In genomic region chr20:53057579-53057978, GRCh38 we compare ENCODE assay signal across 23 cellular contexts.
DNase-seq lines count a peak whose midpoint lies in the region; ATAC-seq, FAIRE-seq and TF ChIP-seq lines count a peak whose summit lies in the region.
"Had no signal": no experiment of that assay in that cellular context is flagged by ENCODE, and none has a peak within 500 bp of the region (broad histone marks: within the 10 kb centered on the region; RNA-seq: fewer than 3 reads in every experiment).

No MANE protein-coding gene starts in this region.

- H3K4me3 Mint-ChIP-seq in activated CD4-positive, alpha-beta memory T cell treated with anti-CD3 and anti-CD28 coated beads for 36 hours: no peak overlapping the region
- no peak overlapping the region for H3K4me3 Mint-ChIP-seq in activated CD4-positive, alpha-beta memory T cell treated with anti-CD3 and anti-CD28 coated beads, Interleukin-2, amount 10 ng/mL, durations not matched to agents 7 days and 5 days
- H3K4me3 Mint-ChIP-seq: B cell; CD4-positive, alpha-beta T cell; CD8-positive, alpha-beta T cell had no signal

- H2AFZ ChIP-seq in HepG2 (ENCODE audit: low read length): no peak overlapping the region
- H2AFZ ChIP-seq in mesenchymal stem cell (ENCODE audit: low read depth, low read length): peak overlapping the region; percentile 5

- H3K9ac ChIP-seq in HepG2 (ENCODE audit: insufficient read depth, low read depth, low read length): no peak overlapping the region
- H3K9ac ChIP-seq in mesenchymal stem cell (ENCODE audit: low read length): no peak overlapping the region
- H3K9ac ChIP-seq: BLaER1 treated with 17β-estradiol and CSF1 and Interleukin-3, amounts not matched to agents 10 nM and 100 nM had no signal

- FAIRE-seq in HepG2 (lab: Jason Lieb, UNC): no peak
- FAIRE-seq: A549, D721Med, G401.6, GM12891, GM19239 had no signal

- TF ChIP-seq CTCF in HepG2 (CRISPR knock-in tag; IDR thresholded peaks at IDR 0.05) (no peak), right lobe of liver (IDR thresholded peaks at IDR 0.05) (no peak), transverse colon (IDR thresholded peaks at IDR 0.05) (no peak)

- no peak overlapping the region for H2BK120ac ChIP-seq in mesenchymal stem cell (ENCODE audit: low read depth, low read length)

- H3K27me3 ChIP-seq in HepG2 (ENCODE audit: control insufficient read depth in 1 of 2, insufficient read depth in 2 of 2, low read length in 2 of 2): no peaks in the 10 kb centered on the region; a peak in 1 of 5 replicates
- H3K27me3 ChIP-seq in right lobe of liver: no peaks in the 10 kb centered on the region
- no peaks in the 10 kb centered on the region for H3K27me3 ChIP-seq in mesenchymal stem cell (ENCODE audit: control insufficient read depth in 1 of 2, insufficient read depth in 1 of 2, low read length in 2 of 2)
- H3K27me3 ChIP-seq in transverse colon: no peaks in the 10 kb centered on the region
- H3K27me3 ChIP-seq: BLaER1 treated with 17β-estradiol and CSF1 and Interleukin-3, amounts not matched to agents 10 nM and 100 nM had no signal

- H2BK12ac ChIP-seq in mesenchymal stem cell (ENCODE audit: low read length in 2 of 2): no peak overlapping the region

- DNase-seq in activated CD4-positive, alpha-beta memory T cell treated with anti-CD3 and anti-CD28 coated beads for 36 hours: no peak
- DNase-seq in activated CD4-positive, alpha-beta memory T cell treated with anti-CD3 and anti-CD28 coated beads, Interleukin-2, amount 10 ng/mL, durations not matched to agents 7 days and 5 days: no peak
- no peak for DNase-seq in HepG2 (ENCODE audit: low spot score)
- DNase-seq in right lobe of liver: no peak
- no peak for DNase-seq in mesenchymal stem cell
- no peak for DNase-seq in transverse colon
- no peak for DNase-seq in sciatic nerve (ENCODE audit: low spot score)
- DNase-seq: AML-193; Caco-2; Calu3; CD4-positive, alpha-beta T cell; CD8-positive, alpha-beta T cell; DMS79 treated with DMSO at 0.1 percent for 48 hours; GF-D8 had no signal

- H3K79me2 ChIP-seq in HepG2 (ENCODE audit: insufficient read depth, low read length): no peaks in the 10 kb centered on the region

- TF ChIP-seq POLR2A in HepG2 (IDR thresholded peaks at IDR 0.05; ENCODE audit: insufficient read depth in 1 of 2, low read depth in 2 of 2, low read length in 2 of 2) (no peak), right lobe of liver (IDR thresholded peaks at IDR 0.05) (no peak), transverse colon (IDR thresholded peaks at IDR 0.05) (no peak)

- WGBS in HepG2 (ENCODE audit: low lambda C conversion rate): 41% methylated on average over 4 of the region's 4 CpGs
- WGBS in right lobe of liver (ENCODE audit: insufficient coverage, low coverage, low lambda C conversion rate, missing lambda C conversion rate): 84% methylated on average over 4 of the region's 4 CpGs
- WGBS in mesenchymal stem cell: 89% methylated on average over 4 of the region's 4 CpGs
- 54 to 94% methylated on average over 2 to 4 of the region's 4 CpGs for WGBS in transverse colon (ENCODE audit: low coverage in 1 of 2), 2 donors

- H3K9me3 Mint-ChIP-seq in activated CD4-positive, alpha-beta memory T cell treated with anti-CD3 and anti-CD28 coated beads for 36 hours: no peaks in the 10 kb centered on the region
- H3K9me3 Mint-ChIP-seq in activated CD4-positive, alpha-beta memory T cell treated with anti-CD3 and anti-CD28 coated beads, Interleukin-2, amount 10 ng/mL, durations not matched to agents 7 days and 5 days: no peaks in the 10 kb centered on the region
- H3K9me3 Mint-ChIP-seq: CD8-positive, alpha-beta T cell had no signal

- H3K9me3 ChIP-seq in HepG2 (ENCODE audit: low read length) (no peaks in the 10 kb centered on the region), right lobe of liver (no peaks in the 10 kb centered on the region), mesenchymal stem cell (ENCODE audit: control insufficient read depth, low read length) (no peaks in the 10 kb centered on the region), transverse colon (no peaks in the 10 kb centered on the region)
- H3K9me3 ChIP-seq: A549, Caco-2 had no signal

- no peak overlapping the region for H3K4me3 ChIP-seq in HepG2 (replicated peaks in 1 of 3; ENCODE audit: insufficient read depth in 1 of 3, low read depth in 2 of 3, low read length in 3 of 3)
- H3K4me3 ChIP-seq in right lobe of liver: no peak overlapping the region
- no peak overlapping the region for H3K4me3 ChIP-seq in mesenchymal stem cell (ENCODE audit: insufficient read depth in 1 of 2, low read depth in 1 of 2, low read length in 2 of 2)
- no peak overlapping the region for H3K4me3 ChIP-seq in transverse colon
- H3K4me3 ChIP-seq: A549; BLaER1 treated with 17β-estradiol and CSF1 and Interleukin-3, amounts not matched to agents 10 nM and 100 nM had no signal

- TF ChIP-seq EP300 in HepG2 (IDR thresholded peaks at IDR 0.05; ENCODE audit: low read depth in 2 of 2, low read length in 2 of 2): no peak
- TF ChIP-seq EP300 in HepG2 (CRISPR knock-in tag; IDR thresholded peaks at IDR 0.05; ENCODE audit: borderline replicate concordance): no peak
- no peak for TF ChIP-seq EP300 in transverse colon (IDR thresholded peaks at IDR 0.05; ENCODE audit: low read depth)

- no peaks in the 10 kb centered on the region for H3K27me3 Mint-ChIP-seq in activated CD4-positive, alpha-beta memory T cell treated with anti-CD3 and anti-CD28 coated beads for 36 hours
- H3K27me3 Mint-ChIP-seq in activated CD4-positive, alpha-beta memory T cell treated with anti-CD3 and anti-CD28 coated beads, Interleukin-2, amount 10 ng/mL, durations not matched to agents 7 days and 5 days: no peaks in the 10 kb centered on the region
- H3K27me3 Mint-ChIP-seq: B cell; CD4-positive, alpha-beta T cell had no signal

- H3K23ac ChIP-seq in mesenchymal stem cell (ENCODE audit: low read length in 2 of 2): no peak overlapping the region

- BruUV-seq in HepG2 (replicated peaks; lab: Mats Ljungman, UMichigan): no TSS peak

- POLR2A ChIA-PET in activated CD4-positive, alpha-beta memory T cell treated with anti-CD3 and anti-CD28 coated beads for 36 hours (lab: Charles Lee): no interaction called here
- POLR2A ChIA-PET in activated CD4-positive, alpha-beta memory T cell treated with anti-CD3 and anti-CD28 coated beads, Interleukin-2, amount 10 ng/mL, durations not matched to agents 7 days and 5 days (lab: Charles Lee): no interaction called here
- POLR2A ChIA-PET in HepG2 (lab: Yijun Ruan, JAX): no interaction called here

- ATAC-seq in HepG2: peak; percentile 30; the same call in 1 of the 3 replicates
- ATAC-seq in right lobe of liver: no peak
- ATAC-seq in sciatic nerve: no peak
- ATAC-seq: A549; CD8-positive, alpha-beta T cell had no signal

- no peak overlapping the region for H3K18ac ChIP-seq in mesenchymal stem cell (ENCODE audit: low read depth in 1 of 2, low read length in 2 of 2)

- H3K4me1 Mint-ChIP-seq in activated CD4-positive, alpha-beta memory T cell treated with anti-CD3 and anti-CD28 coated beads for 36 hours (ENCODE audit: low read depth): peaks cover 55% of the 10 kb centered on the region
- peaks cover 17% of the 10 kb centered on the region for H3K4me1 Mint-ChIP-seq in activated CD4-positive, alpha-beta memory T cell treated with anti-CD3 and anti-CD28 coated beads, Interleukin-2, amount 10 ng/mL, durations not matched to agents 7 days and 5 days
- H3K4me1 Mint-ChIP-seq: B cell had no signal

- intact Hi-C loops in activated CD4-positive, alpha-beta memory T cell treated with anti-CD3 and anti-CD28 coated beads for 36 hours (cut with micrococcal nuclease): no loop called here
- intact Hi-C loops in HepG2 (cut with micrococcal nuclease; ENCODE audit: unreplicated experiment): no loop called here
- intact Hi-C loops in right lobe of liver (cut with DNase I): no loop called here
- intact Hi-C loops in transverse colon (cut with DNase I; ENCODE audit: low total_unique reads): no loop called here
- intact Hi-C loops in sciatic nerve (cut with DNase I): no loop called here

- no peak overlapping the region for H4K8ac ChIP-seq in mesenchymal stem cell (ENCODE audit: low read length)

- H3K27ac Mint-ChIP-seq in activated CD4-positive, alpha-beta memory T cell treated with anti-CD3 and anti-CD28 coated beads for 36 hours: peak overlapping the region; percentile 49
- no peak overlapping the region for H3K27ac Mint-ChIP-seq in activated CD4-positive, alpha-beta memory T cell treated with anti-CD3 and anti-CD28 coated beads, Interleukin-2, amount 10 ng/mL, durations not matched to agents 7 days and 5 days
- H3K27ac Mint-ChIP-seq: B cell; CD4-positive, alpha-beta T cell; CD8-positive, alpha-beta T cell had no signal

- H2BK5ac ChIP-seq in mesenchymal stem cell (ENCODE audit: low read depth, low read length, poor library complexity, severe bottlenecking): peak overlapping the region; percentile 50

- H3K4me2 ChIP-seq in HepG2 (ENCODE audit: low read depth, low read length) (no peak overlapping the region), mesenchymal stem cell (ENCODE audit: low read length, poor library complexity, severe bottlenecking) (no peak overlapping the region)
- H3K4me2 ChIP-seq: A549; BLaER1 treated with 17β-estradiol and CSF1 and Interleukin-3, amounts not matched to agents 10 nM and 100 nM had no signal

- H3K79me1 ChIP-seq in mesenchymal stem cell (replicated peaks; ENCODE audit: low read length, poor library complexity, severe bottlenecking): no peaks in the 10 kb centered on the region

- H3K27ac ChIP-seq in HepG2 (ENCODE audit: extremely low read length, insufficient read depth, low read length) (no peak overlapping the region), right lobe of liver (no peak overlapping the region), mesenchymal stem cell (ENCODE audit: low read length, poor library complexity, severe bottlenecking) (no peak overlapping the region), transverse colon (no peak overlapping the region)
- H3K27ac ChIP-seq: 22Rv1; A549; BLaER1 treated with 17β-estradiol and CSF1 and Interleukin-3, amounts not matched to agents 10 nM and 100 nM; C4-2B had no signal

- H3K4me1 ChIP-seq in HepG2 (ENCODE audit: insufficient read depth, low read length) (no peaks in the 10 kb centered on the region), right lobe of liver (no peaks in the 10 kb centered on the region), mesenchymal stem cell (ENCODE audit: control insufficient read depth, insufficient read depth, low read depth, low read length) (no peaks in the 10 kb centered on the region), transverse colon (no peaks in the 10 kb centered on the region)
- H3K4me1 ChIP-seq: A549; BLaER1 treated with 17β-estradiol and CSF1 and Interleukin-3, amounts not matched to agents 10 nM and 100 nM; Caco-2 had no signal

- no peak for TF ChIP-seq RAD21 in HepG2 (CRISPR knock-in tag; IDR thresholded peaks at IDR 0.05)

- no peak overlapping the region for H2AK5ac ChIP-seq in mesenchymal stem cell (ENCODE audit: low read length, severe bottlenecking)

- H4K91ac ChIP-seq in mesenchymal stem cell (ENCODE audit: low read length): no peak overlapping the region

- no peaks in the 10 kb centered on the region for H4K20me1 ChIP-seq in HepG2 (ENCODE audit: insufficient read depth, low read length)
- H4K20me1 ChIP-seq: BLaER1 treated with 17β-estradiol and CSF1 and Interleukin-3, amounts not matched to agents 10 nM and 100 nM had no signal

- CTCF ChIA-PET in activated CD4-positive, alpha-beta memory T cell treated with anti-CD3 and anti-CD28 coated beads for 36 hours (lab: Charles Lee): no interaction called here
- CTCF ChIA-PET in activated CD4-positive, alpha-beta memory T cell treated with anti-CD3 and anti-CD28 coated beads, Interleukin-2, amount 10 ng/mL, durations not matched to agents 7 days and 5 days (lab: Charles Lee): no interaction called here
- CTCF ChIA-PET in HepG2 (lab: Yijun Ruan, JAX; ENCODE audit: low intra/inter-chr PET ratio, low total read pairs): no interaction called here

- no peak overlapping the region for H3K4ac ChIP-seq in mesenchymal stem cell (ENCODE audit: low read depth in 1 of 2, low read length in 2 of 2)

- peaks cover 26% of the 10 kb centered on the region for H3K36me3 Mint-ChIP-seq in activated CD4-positive, alpha-beta memory T cell treated with anti-CD3 and anti-CD28 coated beads for 36 hours
- H3K36me3 Mint-ChIP-seq in activated CD4-positive, alpha-beta memory T cell treated with anti-CD3 and anti-CD28 coated beads, Interleukin-2, amount 10 ng/mL, durations not matched to agents 7 days and 5 days (ENCODE audit: low read depth): peaks cover 4% of the 10 kb centered on the region
- H3K36me3 Mint-ChIP-seq: CD8-positive, alpha-beta T cell had no signal

- H3K36me3 ChIP-seq in HepG2 (replicated peaks in 1 of 2; ENCODE audit: control insufficient read depth in 1 of 2, insufficient read depth in 2 of 2, low read length in 2 of 2) (no peaks in the 10 kb centered on the region), right lobe of liver (no peaks in the 10 kb centered on the region), mesenchymal stem cell (ENCODE audit: control insufficient read depth in 1 of 2, insufficient read depth in 2 of 2, low read depth in 1 of 2, low read length in 2 of 2) (peaks cover 0 to 4% of the 10 kb centered on the region in 2 experiments), transverse colon (no peaks in the 10 kb centered on the region)
- H3K36me3 ChIP-seq: BLaER1 treated with 17β-estradiol and CSF1 and Interleukin-3, amounts not matched to agents 10 nM and 100 nM had no signal

- in situ Hi-C loops in HepG2 (cut with HindIII; ENCODE audit: extremely low pct_ligation_motif_present, low pct_unique_long_range_greater_than_20kb) (no loop called here), transverse colon (cut with MboI; ENCODE audit: low pct_ligation_motif_present in 1 of 4, low pct_unique_long_range_greater_than_20kb in 1 of 4, low sequenced_read_pairs in 3 of 4) (no loop called here)

- H3K14ac ChIP-seq in mesenchymal stem cell (ENCODE audit: low read length in 2 of 2): no peak overlapping the region

- H2BK15ac ChIP-seq in mesenchymal stem cell (ENCODE audit: low read depth, poor library complexity, severe bottlenecking): no peak overlapping the region
